In genomic region chr1:167797005-167797404, GRCh38 we compare ENCODE assay signal across 8 cellular contexts.
DNase-seq lines count a peak whose midpoint lies in the region; ATAC-seq, FAIRE-seq and TF ChIP-seq lines count a peak whose summit lies in the region.

No MANE protein-coding gene starts in this region.

- no peaks in the 10 kb centered on the region for H3K9me1 ChIP-seq in keratinocyte (ENCODE audit: control insufficient read depth, extremely low read depth, insufficient read depth, low read length)

- DNase-seq in AG10803 (ENCODE audit: low read depth) = peak; percentile 100
- DNase-seq in body of pancreas = peak in 3 of 4 donors; percentile 39 to 70 (median 52)
- peak; percentile 86 for DNase-seq in keratinocyte (ENCODE audit: low read depth, low spot score)
- DNase-seq in stimulated activated naive B cell treated with anti-CD40 and anti-IgM and Interleukin-4, amounts not matched to agents 10 μg/mL and 1 μg/mL and 100 μg/mL, for 72 hours = no peak
- no peak for DNase-seq in activated CD8-positive, alpha-beta memory T cell treated with anti-CD3 and anti-CD28 coated beads, Interleukin-2, amount 50 U/mL, for 48 hours
- no peak for DNase-seq in NCI-H1417 (lab: John Stamatoyannopoulos, UW)

- H3K36me3 ChIP-seq in KOPT-K1 (ENCODE audit: insufficient read depth, low read length) = no peaks in the 10 kb centered on the region; the same call in 1 of the 2 replicates
- no peaks in the 10 kb centered on the region for H3K36me3 ChIP-seq in body of pancreas (replicated peaks in 1 of 2; ENCODE audit: insufficient read depth in 1 of 2, low read depth in 2 of 2)
- peaks cover 0 to 3% of the 10 kb centered on the region in 2 experiments for H3K36me3 ChIP-seq in keratinocyte (ENCODE audit: control insufficient read depth in 2 of 2, extremely low read depth in 1 of 2, insufficient read depth in 2 of 2, low read length in 2 of 2)

- H3K4me3 Mint-ChIP-seq in stimulated activated naive B cell treated with anti-CD40 and anti-IgM and Interleukin-4, amounts not matched to agents 10 μg/mL and 1 μg/mL and 100 μg/mL, for 72 hours = no peak overlapping the region

- peak overlapping the region; percentile 53 for H3K9ac ChIP-seq in keratinocyte (ENCODE audit: control insufficient read depth, extremely low read depth, insufficient read depth, low read length)

- H2AFZ ChIP-seq in keratinocyte (ENCODE audit: control insufficient read depth, low read length) = no peak overlapping the region

- WGBS in body of pancreas, 2 donors = 29 to 34% methylated on average over 2 of the region's 2 CpGs

- dilution Hi-C loops in keratinocyte (cut with MboI; ENCODE audit: extremely low pct_ligation_motif_present, low sequenced_read_pairs) = no loop called here

- TF ChIP-seq CTCF in AG10803 (conservative IDR thresholded peaks at IDR 0.05; ENCODE audit: low read length) (peak; percentile 37), body of pancreas (IDR thresholded peaks at IDR 0.05) (no peak), keratinocyte (optimal IDR thresholded peaks at IDR 0.05 in 1 of 3, IDR thresholded peaks at IDR 0.05 in 1 of 3, conservative IDR thresholded peaks at IDR 0.05 in 1 of 3; ENCODE audit: extremely low read depth in 1 of 3, insufficient read depth in 2 of 3, low read length in 3 of 3) (peak in 2 of 3 experiments; percentile 27 to 55)

- no peaks in the 10 kb centered on the region for H3K79me2 ChIP-seq in keratinocyte (ENCODE audit: control insufficient read depth, insufficient read depth, low read length)

- H3K27me3 ChIP-seq in body of pancreas (no peaks in the 10 kb centered on the region), keratinocyte (ENCODE audit: control insufficient read depth, extremely low read depth, insufficient read depth, low read length) (no peaks in the 10 kb centered on the region)

- no peak overlapping the region for H3K27ac Mint-ChIP-seq in stimulated activated naive B cell treated with anti-CD40 and anti-IgM and Interleukin-4, amounts not matched to agents 10 μg/mL and 1 μg/mL and 100 μg/mL, for 72 hours

- H3K27me3 Mint-ChIP-seq in stimulated activated naive B cell treated with anti-CD40 and anti-IgM and Interleukin-4, amounts not matched to agents 10 μg/mL and 1 μg/mL and 100 μg/mL, for 72 hours = no peaks in the 10 kb centered on the region

- no peaks in the 10 kb centered on the region for H4K20me1 ChIP-seq in keratinocyte (ENCODE audit: control insufficient read depth, extremely low read depth, insufficient read depth, low read length)

- intact Hi-C loops in body of pancreas (cut with DNase I) = no loop called here

- peak; percentile 81 for ATAC-seq in body of pancreas
- peak; percentile 25 to 38 for ATAC-seq in stimulated activated naive B cell treated with anti-CD40 and anti-IgM and Interleukin-4, amounts not matched to agents 10 μg/mL and 1 μg/mL and 100 μg/mL, for 72 hours (replicated peaks)
- ATAC-seq in GM18511 (IDR thresholded peaks at IDR 0.05; ENCODE audit: unreplicated experiment) = no peak

- H3K4me1 Mint-ChIP-seq in stimulated activated naive B cell treated with anti-CD40 and anti-IgM and Interleukin-4, amounts not matched to agents 10 μg/mL and 1 μg/mL and 100 μg/mL, for 72 hours = peaks cover 0 to 10% of the 10 kb centered on the region in 2 donors

- no peak for TF ChIP-seq POLR2A in body of pancreas (IDR thresholded peaks at IDR 0.05)

- no peaks in the 10 kb centered on the region for H3K9me3 Mint-ChIP-seq in stimulated activated naive B cell treated with anti-CD40 and anti-IgM and Interleukin-4, amounts not matched to agents 10 μg/mL and 1 μg/mL and 100 μg/mL, for 72 hours

- H3K4me3 ChIP-seq in AG10803 (ENCODE audit: low read length) (no peak overlapping the region), body of pancreas (no peak overlapping the region), keratinocyte (ENCODE audit: control insufficient read depth in 2 of 3, extremely low read depth in 1 of 3, insufficient read depth in 2 of 3, low read depth in 1 of 3, low read length in 3 of 3) (peak overlapping the region in 2 of 3 experiments; percentile 33 to 34)

- H3K4me2 ChIP-seq in keratinocyte (ENCODE audit: control insufficient read depth, extremely low read depth, insufficient read depth, low read depth, low read length) = peak overlapping the region; percentile 86

- peaks cover 4 to 6% of the 10 kb centered on the region in 2 donors for H3K36me3 Mint-ChIP-seq in stimulated activated naive B cell treated with anti-CD40 and anti-IgM and Interleukin-4, amounts not matched to agents 10 μg/mL and 1 μg/mL and 100 μg/mL, for 72 hours

- peak overlapping the region; percentile 31 for H3K27ac ChIP-seq in KOPT-K1 (ENCODE audit: low read depth, low read length, poor library complexity, severe bottlenecking)
- H3K27ac ChIP-seq in body of pancreas = peak overlapping the region in 2 of 4 donors; percentile 44 to 48
- peak overlapping the region; percentile 89 for H3K27ac ChIP-seq in keratinocyte (ENCODE audit: control insufficient read depth, insufficient read depth, low read length)

- H3K9me3 ChIP-seq in KOPT-K1 (ENCODE audit: insufficient read depth, low read length, poor library complexity, severe bottlenecking) = peaks cover under 1% of the 10 kb centered on the region
- H3K9me3 ChIP-seq in body of pancreas = no peaks in the 10 kb centered on the region
- H3K9me3 ChIP-seq in keratinocyte (ENCODE audit: control insufficient read depth, low read depth, low read length) = no peaks in the 10 kb centered on the region

- peak; percentile 98 for FAIRE-seq in keratinocyte (lab: Jason Lieb, UNC)

- H3K4me1 ChIP-seq in body of pancreas (no peaks in the 10 kb centered on the region), keratinocyte (ENCODE audit: control insufficient read depth, extremely low read depth, insufficient read depth, low read length) (peaks cover 48% of the 10 kb centered on the region)

Comparison
In these comparisons a context has a peak if more than half of its experiments do, and no peak if none do; other contexts are left out.
1. DNase-seq: peak in AG10803 (single experiment), body of pancreas (3 of 4) and keratinocyte (single experiment); none in stimulated activated naive B cell treated with anti-CD40 and anti-IgM and Interleukin-4, amounts not matched to agents 10 μg/mL and 1 μg/mL and 100 μg/mL, for 72 hours (single experiment), activated CD8-positive, alpha-beta memory T cell treated with anti-CD3 and anti-CD28 coated beads, Interleukin-2, amount 50 U/mL, for 48 hours (single experiment) and NCI-H1417 (0 of 3).
2. H3K4me3 ChIP-seq: peak in keratinocyte (2 of 3); none in AG10803 (single experiment) and body of pancreas (0 of 2).
3. CTCF ChIP-seq: peak in AG10803 (single experiment) and keratinocyte (2 of 3); none in body of pancreas (0 of 7).